Comparison of ENCODE assay signal across 2 cellular contexts in the genomic region with DNA sequence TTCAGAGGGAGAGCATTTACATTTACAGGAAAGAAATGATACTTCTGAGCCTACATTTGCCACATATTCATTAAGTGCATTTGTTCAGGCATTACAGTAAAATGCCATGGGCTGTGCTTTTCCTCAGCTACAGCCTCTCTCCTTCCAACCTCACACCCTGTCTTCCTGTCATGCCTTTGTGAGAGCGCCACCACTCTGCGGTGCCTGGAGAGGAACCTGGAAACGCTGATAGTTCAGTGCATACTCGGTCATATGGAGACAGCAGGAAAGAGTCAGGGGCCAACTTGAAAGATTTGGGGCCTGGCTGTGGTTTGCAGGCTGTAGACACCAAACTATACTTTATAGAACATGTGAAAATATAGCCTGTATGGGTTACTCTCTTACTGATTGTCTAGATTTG.
TF ChIP-seq lines count a peak whose summit lies in the region.

No MANE protein-coding gene starts in this region.

TF ChIP-seq in HCT116, 20 proteins besides CTCF, POLR2A, EP300 and RAD21:
- no peak for TF ChIP-seq EZH2phosphoT487 (IDR thresholded peaks at IDR 0.05; ENCODE audit: borderline replicate concordance)
- TF ChIP-seq POLR2AphosphoS5 (IDR thresholded peaks at IDR 0.05; ENCODE audit: low read depth, low read length), result no peak
- no peak for TF ChIP-seq ZNF274 (IDR thresholded peaks at IDR 0.05; ENCODE audit: low read depth, low read length)
- no peak for TF ChIP-seq FOSL1 (IDR thresholded peaks at IDR 0.05; ENCODE audit: low read depth)
- no peak for TF ChIP-seq EZH2 (IDR thresholded peaks at IDR 0.05)

TF ChIP-seq in K562, 482 proteins besides CTCF, POLR2A, EP300 and RAD21:
- TF ChIP-seq, protein P1, sequence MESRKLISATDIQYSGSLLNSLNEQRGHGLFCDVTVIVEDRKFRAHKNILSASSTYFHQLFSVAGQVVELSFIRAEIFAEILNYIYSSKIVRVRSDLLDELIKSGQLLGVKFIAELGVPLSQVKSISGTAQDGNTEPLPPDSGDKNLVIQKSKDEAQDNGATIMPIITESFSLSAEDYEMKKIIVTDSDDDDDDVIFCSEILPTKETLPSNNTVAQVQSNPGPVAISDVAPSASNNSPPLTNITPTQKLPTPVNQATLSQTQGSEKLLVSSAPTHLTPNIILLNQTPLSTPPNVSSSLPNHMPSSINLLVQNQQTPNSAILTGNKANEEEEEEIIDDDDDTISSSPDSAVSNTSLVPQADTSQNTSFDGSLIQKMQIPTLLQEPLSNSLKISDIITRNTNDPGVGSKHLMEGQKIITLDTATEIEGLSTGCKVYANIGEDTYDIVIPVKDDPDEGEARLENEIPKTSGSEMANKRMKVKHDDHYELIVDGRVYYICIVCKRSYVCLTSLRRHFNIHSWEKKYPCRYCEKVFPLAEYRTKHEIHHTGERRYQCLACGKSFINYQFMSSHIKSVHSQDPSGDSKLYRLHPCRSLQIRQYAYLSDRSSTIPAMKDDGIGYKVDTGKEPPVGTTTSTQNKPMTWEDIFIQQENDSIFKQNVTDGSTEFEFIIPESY (CRISPR knock-in tag; IDR thresholded peaks at IDR 0.05), result peak; percentile 46; the same call in 1 of the 2 replicates
- no peak for TF ChIP-seq SLC30A9 (CRISPR knock-in tag; IDR thresholded peaks at IDR 0.05)
- TF ChIP-seq ZNF217 (CRISPR knock-in tag; IDR thresholded peaks at IDR 0.05), result no peak
- TF ChIP-seq COPS2 (conservative IDR thresholded peaks at IDR 0.05), result no peak
